In genomic region chr16:3157229-3158013, GRCh38 we compare ENCODE assay signal across 8 cellular contexts. TPM values are rescaled to one million over a fixed set of nuclear protein-coding genes. Genes with fewer than 3 reads are reported as not detected.
DNase-seq lines count a peak whose midpoint lies in the region; ATAC-seq and TF ChIP-seq lines count a peak whose summit lies in the region.

No MANE protein-coding gene starts in this region.

- H3K4me1 ChIP-seq in BE2C (no peaks in the 10 kb centered on the region), suprapubic skin (peaks cover 18% of the 10 kb centered on the region)

- H3K4me3 ChIP-seq in BE2C (ENCODE audit: low read depth, low read length) (peak overlapping the region; percentile 74), suprapubic skin (peak overlapping the region; percentile 64)

- TF ChIP-seq EP300 in suprapubic skin (IDR thresholded peaks at IDR 0.05), result no peak

- no peak for TF ChIP-seq CTCF in BE2C (IDR thresholded peaks at IDR 0.05; ENCODE audit: low read depth, low read length)
- no peak for TF ChIP-seq CTCF in suprapubic skin (IDR thresholded peaks at IDR 0.05)

- H3K27me3 ChIP-seq in BE2C (no peaks in the 10 kb centered on the region), suprapubic skin (no peaks in the 10 kb centered on the region)

- H3K36me3 ChIP-seq in BE2C (no peaks in the 10 kb centered on the region), suprapubic skin (no peaks in the 10 kb centered on the region)

- ATAC-seq in esophagus mucosa, result peak; percentile 60
- no peak for ATAC-seq in HG03457 (IDR thresholded peaks at IDR 0.05; ENCODE audit: unreplicated experiment)

- peak overlapping the region; percentile 81 for H3K27ac ChIP-seq in suprapubic skin

- H3K9me3 ChIP-seq in BE2C (no peaks in the 10 kb centered on the region), suprapubic skin (no peaks in the 10 kb centered on the region)

- WGBS in suprapubic skin, result 0% methylated on average over 6 of the region's 58 CpGs

- no peak for TF ChIP-seq POLR2A in suprapubic skin (IDR thresholded peaks at IDR 0.05)

- DNase-seq in BE2C (peak; percentile 79), HS-5 (ENCODE audit: low read depth) (peak; percentile 94), NOMO-1 treated with DMSO at 0.1 percent for 48 hours (lab: John Stamatoyannopoulos, UW; ENCODE audit: unreplicated experiment) (peak; percentile 56), activated T-cell treated with anti-CD3 and anti-CD28 coated beads for 4 hours (peak; percentile 21), myocyte (ENCODE audit: low read depth) (peak; percentile 84), suprapubic skin (ENCODE audit: low spot score in 2 of 2) (peak; percentile 80 to 82)

RNA-seq across cellular contexts. Expression of gene ZNF213, which starts 22.6 kb away (rescaled TPM):
- 30.1 TPM for polyA plus RNA-seq in BE2C (2012; ENCODE audit: insufficient read depth, insufficient read length, low read depth)
- 9.7 TPM for total RNA-seq in esophagus mucosa
- 4.3 and 5.0 TPM in 2 replicates for total RNA-seq in myocyte
- 12.8 TPM for polyA plus RNA-seq in myocyte (2012)
- 10 to 100 TPM; 14.0 to 18.0 (median 16.4) TPM for total RNA-seq in suprapubic skin

RNA-seq across cellular contexts. Expression of gene OR1F1, which starts 30.6 kb away (rescaled TPM):
- not detected for polyA plus RNA-seq in BE2C (2012; ENCODE audit: insufficient read depth, insufficient read length, low read depth)
- not detected for total RNA-seq in esophagus mucosa
- total RNA-seq in myocyte, result not detected in 2 replicates
- 0.08 TPM for polyA plus RNA-seq in myocyte (2012)
- not detected for total RNA-seq in suprapubic skin

RNA-seq across cellular contexts. Expression of gene ZNF205, which starts 45.0 kb away (rescaled TPM):
- polyA plus RNA-seq in BE2C (2012; ENCODE audit: insufficient read depth, insufficient read length, low read depth), result 44.6 TPM
- total RNA-seq in esophagus mucosa (5.6 TPM), myocyte (29.2 and 33.3 TPM in 2 replicates), suprapubic skin (10 to 100 TPM; 18.3 to 22.5 (median 20.9) TPM)
- 15.4 TPM for polyA plus RNA-seq in myocyte (2012)

RNA-seq across cellular contexts. Expression of gene ZSCAN10, which starts 58.3 kb away (rescaled TPM):
- not detected for polyA plus RNA-seq in BE2C (2012; ENCODE audit: insufficient read depth, insufficient read length, low read depth)
- total RNA-seq in esophagus mucosa, result not detected
- not detected in 2 replicates for total RNA-seq in myocyte
- polyA plus RNA-seq in myocyte (2012), result not detected
- total RNA-seq in suprapubic skin, result not detected

Comparison
In these comparisons a context has a peak if more than half of its experiments do, and no peak if none do; other contexts are left out.
1. DNase-seq: peak in every context shown above with its lines; median percentile 94 in HS-5; 84 in myocyte; 81 in suprapubic skin; 79 in BE2C; 56 in NOMO-1 treated with DMSO at 0.1 percent for 48 hours; 21 in activated T-cell treated with anti-CD3 and anti-CD28 coated beads for 4 hours.